8 cellular contexts compared by ENCODE assay signal in genomic region chr19:46614114-46614701, GRCh38. TPM values are rescaled to one million over a fixed set of nuclear protein-coding genes. Genes with fewer than 3 reads are reported as not detected.
DNase-seq lines count a peak whose midpoint lies in the region; ATAC-seq and TF ChIP-seq lines count a peak whose summit lies in the region.

No MANE protein-coding gene starts in this region.

- TF ChIP-seq CTCF in DND-41 (IDR thresholded peaks at IDR 0.05; ENCODE audit: borderline replicate concordance, extremely low read depth, low read length, poor library complexity, severe bottlenecking) (peak; percentile 89), Peyer's patch (IDR thresholded peaks at IDR 0.05) (peak; percentile 83 to 88 (median 86)), neutrophil (IDR thresholded peaks at IDR 0.05) (peak; percentile 93), testis (IDR thresholded peaks at IDR 0.05) (peak; percentile 71 to 91 (median 82))

- no peak overlapping the region for H3K4me3 ChIP-seq in DND-41 (ENCODE audit: low read depth in 1 of 2, low read length in 2 of 2)
- H3K4me3 ChIP-seq in Peyer's patch, result no peak overlapping the region
- no peak overlapping the region for H3K4me3 ChIP-seq in neutrophil (ENCODE audit: low read depth in 1 of 2, low read length in 1 of 2)
- H3K4me3 ChIP-seq in testis, result no peak overlapping the region

- H3K79me2 ChIP-seq in DND-41 (ENCODE audit: insufficient read depth, low read length), result no peaks in the 10 kb centered on the region

- H3K4me1 ChIP-seq in DND-41 (ENCODE audit: insufficient read depth, low read length), result peaks cover 46% of the 10 kb centered on the region
- peaks cover 0 to 35% (median 14%) of the 10 kb centered on the region in 4 donors for H3K4me1 ChIP-seq in Peyer's patch
- H3K4me1 ChIP-seq in neutrophil (ENCODE audit: control insufficient read depth in 1 of 2, insufficient read depth in 1 of 2, low read depth in 1 of 2, low read length in 1 of 2), result peaks cover 0 to 4% of the 10 kb centered on the region in 2 experiments
- no peaks in the 10 kb centered on the region for H3K4me1 ChIP-seq in testis

- H3K36me3 ChIP-seq in DND-41 (ENCODE audit: insufficient read depth, low read length) (peaks cover 14% of the 10 kb centered on the region), Peyer's patch (peaks cover 0 to 13% (median 0%) of the 10 kb centered on the region in 3 donors), neutrophil (peaks cover 18% of the 10 kb centered on the region), testis (ENCODE audit: low read depth, missing control alignments) (no peaks in the 10 kb centered on the region)

- H3K27ac ChIP-seq in DND-41 (ENCODE audit: low read length) (no peak overlapping the region), Peyer's patch (no peak overlapping the region), neutrophil (no peak overlapping the region), testis (no peak overlapping the region)

- no peaks in the 10 kb centered on the region for H3K36me3 Mint-ChIP-seq in IgD-negative memory B cell

- DNase-seq in DND-41 (peak; percentile 79), Peyer's patch (peak; percentile 84 to 95 (median 87)), fibroblast of peridontal ligament (ENCODE audit: extremely low read depth) (peak; percentile 79), testis (peak; percentile 91)
- peak; percentile 91 to 93 for DNase-seq in activated T-cell treated with anti-CD3 and anti-CD28 coated beads, Interleukin-2, amount 50 U/mL, for 48 hours

- intact Hi-C loops in testis (cut with DNase I; ENCODE audit: low total_unique reads), result no loop called here

- 12 to 13% methylated on average over 11 to 12 of the region's 12 CpGs for WGBS in testis, 2 donors

- no peak overlapping the region for H3K4me2 ChIP-seq in DND-41 (ENCODE audit: insufficient read depth, low read length)

- ATAC-seq in DND-41 (ENCODE audit: insufficient read depth, low read depth), result peak; percentile 64
- ATAC-seq in HG02852 (IDR thresholded peaks at IDR 0.05; ENCODE audit: unreplicated experiment), result no peak

- H3K9ac ChIP-seq in DND-41 (ENCODE audit: low read depth, low read length), result no peak overlapping the region

- H3K4me1 Mint-ChIP-seq in IgD-negative memory B cell, result peaks cover 39 to 44% (median 42%) of the 10 kb centered on the region in 3 donors

- H3K4me3 Mint-ChIP-seq in IgD-negative memory B cell, result peak overlapping the region in 3 of 4 donors; percentile 38 to 80 (median 43)

- H2AFZ ChIP-seq in DND-41 (ENCODE audit: low read depth, low read length), result no peak overlapping the region

- peaks cover 4% of the 10 kb centered on the region for H3K27me3 Mint-ChIP-seq in IgD-negative memory B cell

- no peaks in the 10 kb centered on the region for H3K9me3 Mint-ChIP-seq in IgD-negative memory B cell

- peaks cover 10% of the 10 kb centered on the region for H4K20me1 ChIP-seq in DND-41 (ENCODE audit: insufficient read depth, low read length)

- TF ChIP-seq POLR2A in Peyer's patch (IDR thresholded peaks at IDR 0.05) (no peak), testis (IDR thresholded peaks at IDR 0.05) (no peak)

- H3K9me3 ChIP-seq in DND-41 (ENCODE audit: insufficient read depth, low read length, severe bottlenecking) (no peaks in the 10 kb centered on the region), Peyer's patch (no peaks in the 10 kb centered on the region), neutrophil (no peaks in the 10 kb centered on the region), testis (no peaks in the 10 kb centered on the region)

- peak overlapping the region; percentile 73 to 96 (median 92) for H3K27ac Mint-ChIP-seq in IgD-negative memory B cell

- H3K27me3 ChIP-seq in DND-41 (ENCODE audit: insufficient read depth, low read length, poor library complexity), result no peaks in the 10 kb centered on the region
- H3K27me3 ChIP-seq in Peyer's patch, result no peaks in the 10 kb centered on the region
- peaks cover 34% of the 10 kb centered on the region for H3K27me3 ChIP-seq in neutrophil
- H3K27me3 ChIP-seq in testis, result no peaks in the 10 kb centered on the region

RNA-seq across cellular contexts. Expression of gene PTGIR, which starts 10.7 kb away (rescaled TPM):
- polyA plus RNA-seq in IgD-negative memory B cell (0.21 TPM), testis (ENCODE audit: insufficient read depth, low read depth, low replicate concordance) (1.0 TPM)
- total RNA-seq in Peyer's patch (1 to 10 TPM in 2 of 4 donors, not detected in 2; 3.4 to 5.8 TPM), testis (under 1 TPM; 0.63 to 0.87 TPM)

RNA-seq across cellular contexts. Expression of gene CALM3, which starts 13.1 kb away (rescaled TPM):
- 81.2 TPM for polyA plus RNA-seq in IgD-negative memory B cell
- total RNA-seq in Peyer's patch, result 100 to 1,000 TPM; 134 to 282 (median 237) TPM
- 100 to 1,000 TPM; 357 to 380 TPM for total RNA-seq in testis
- 889 TPM for polyA plus RNA-seq in testis (ENCODE audit: insufficient read depth, low read depth, low replicate concordance)

RNA-seq across cellular contexts. Expression of gene GNG8, which starts 21.8 kb away (rescaled TPM):
- polyA plus RNA-seq in IgD-negative memory B cell (not detected), testis (ENCODE audit: insufficient read depth, low read depth, low replicate concordance) (not detected)
- total RNA-seq in Peyer's patch (not detected), testis (not detected)

RNA-seq across cellular contexts. Expression of gene DACT3, which starts 46.8 kb away (rescaled TPM):
- not detected for polyA plus RNA-seq in IgD-negative memory B cell
- 1 to 10 TPM in 2 of 4 donors, under 1 TPM in 2; 0.53 to 2.3 (median 1.4) TPM for total RNA-seq in Peyer's patch
- 10 to 100 TPM; 17.2 to 30.6 TPM for total RNA-seq in testis
- polyA plus RNA-seq in testis (ENCODE audit: insufficient read depth, low read depth, low replicate concordance), result 19.8 TPM
